Comparison of ENCODE assay signal across 10 cellular contexts in the genomic region with DNA sequence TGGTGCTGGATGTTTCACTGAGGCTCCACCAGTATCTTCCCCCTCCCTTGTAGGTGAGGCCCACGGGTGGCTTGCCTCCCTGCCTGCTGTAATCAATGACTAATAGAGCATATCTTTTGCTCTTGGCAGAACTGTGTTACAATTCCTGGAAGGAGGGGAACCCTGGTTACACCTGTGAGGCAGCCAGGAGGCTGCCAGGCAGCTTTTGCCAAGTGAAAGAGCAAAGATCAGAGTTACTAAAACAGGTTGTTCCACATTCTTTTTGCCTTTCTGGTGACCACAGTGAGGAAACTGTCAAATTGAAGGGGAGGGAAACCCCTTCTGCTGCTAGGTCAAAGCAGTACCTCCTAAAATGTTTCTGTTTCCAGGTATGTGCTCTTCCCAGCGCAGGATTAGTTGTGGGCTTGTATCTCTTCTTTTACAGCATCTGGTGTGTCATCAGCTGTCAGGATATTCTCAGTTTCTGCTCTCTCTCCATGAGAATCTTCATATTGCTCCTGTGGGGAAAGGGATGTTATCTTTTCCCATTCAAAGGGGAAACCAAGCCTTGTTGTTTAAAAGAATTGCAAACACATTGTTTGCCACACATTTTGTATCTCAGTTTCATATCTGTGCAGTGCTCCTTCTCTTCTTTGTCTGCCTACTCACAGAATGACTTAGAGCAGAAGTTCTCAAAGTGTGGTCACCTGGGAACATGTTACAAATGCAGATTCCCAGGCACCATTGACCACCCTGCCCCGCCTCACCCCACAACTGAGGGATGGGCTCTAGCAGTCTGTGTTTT.
DNase-seq lines count a peak whose midpoint lies in the region; ATAC-seq and TF ChIP-seq lines count a peak whose summit lies in the region.
"Had no signal": no experiment of that assay in that cellular context is flagged by ENCODE, and none has a peak within 500 bp of the region (broad histone marks: within the 10 kb centered on the region; RNA-seq: fewer than 3 reads in every experiment).

No MANE protein-coding gene starts in this region.

- no peaks in the 10 kb centered on the region for H3K9me3 Mint-ChIP-seq in endothelial cell (ENCODE audit: unreplicated experiment)

- no peaks in the 10 kb centered on the region for H3K36me3 ChIP-seq in cardiac muscle cell
- H3K36me3 ChIP-seq in upper lobe of left lung, result no peaks in the 10 kb centered on the region
- H3K36me3 ChIP-seq in esophagus muscularis mucosa, result no peaks in the 10 kb centered on the region
- H3K36me3 ChIP-seq: ovary had no signal

- 62 to 66% methylated on average over 3 of the region's 3 CpGs for WGBS in upper lobe of left lung, 2 donors
- 80% methylated on average over 3 of the region's 3 CpGs for WGBS in esophagus muscularis mucosa

- ATAC-seq in HG03354 (IDR thresholded peaks at IDR 0.05; ENCODE audit: poor library complexity, severe bottlenecking, unreplicated experiment), result peak; percentile 72
- ATAC-seq in upper lobe of left lung (ENCODE audit: low FRiP score in 2 of 2), result peak; percentile 32 to 82

- H3K27me3 Mint-ChIP-seq in endothelial cell (ENCODE audit: unreplicated experiment), result peaks cover 4% of the 10 kb centered on the region

- no peak for TF ChIP-seq CTCF in cardiac muscle cell (IDR thresholded peaks at IDR 0.05; ENCODE audit: low read depth, low read length)
- TF ChIP-seq CTCF in endothelial cell (IDR thresholded peaks at IDR 0.05; ENCODE audit: unreplicated experiment), result no peak
- TF ChIP-seq CTCF in upper lobe of left lung (IDR thresholded peaks at IDR 0.05), result no peak
- no peak for TF ChIP-seq CTCF in esophagus muscularis mucosa (IDR thresholded peaks at IDR 0.05)

- H3K27ac ChIP-seq in cardiac muscle cell (peak overlapping the region; percentile 30), upper lobe of left lung (no peak overlapping the region), esophagus muscularis mucosa (replicated peaks in 1 of 4) (no peak overlapping the region)
- H3K27ac ChIP-seq: HL-60, ovary had no signal

- H3K36me3 Mint-ChIP-seq in endothelial cell (ENCODE audit: low read depth, unreplicated experiment), result no peaks in the 10 kb centered on the region

- peaks cover 36% of the 10 kb centered on the region for H3K4me1 Mint-ChIP-seq in endothelial cell (ENCODE audit: unreplicated experiment)

- intact Hi-C loops in cardiac septum (cut with DNase I), result no loop called here
- intact Hi-C loops in esophagus muscularis mucosa (cut with DNase I), result no loop called here

- H3K27me3 ChIP-seq in cardiac muscle cell, result no peaks in the 10 kb centered on the region
- no peaks in the 10 kb centered on the region for H3K27me3 ChIP-seq in upper lobe of left lung
- H3K27me3 ChIP-seq in esophagus muscularis mucosa, result no peaks in the 10 kb centered on the region
- H3K27me3 ChIP-seq: ovary had no signal

- H3K4me1 ChIP-seq in cardiac muscle cell (ENCODE audit: low read depth) (peaks cover 9% of the 10 kb centered on the region), upper lobe of left lung (peaks cover 0 to 12% (median 2%) of the 10 kb centered on the region in 4 donors), esophagus muscularis mucosa (peaks cover 0 to 6% (median 0%) of the 10 kb centered on the region in 4 donors)

- H3K9me3 ChIP-seq in cardiac muscle cell (ENCODE audit: low read depth) (no peaks in the 10 kb centered on the region), upper lobe of left lung (no peaks in the 10 kb centered on the region), esophagus muscularis mucosa (no peaks in the 10 kb centered on the region)
- H3K9me3 ChIP-seq: ovary had no signal

- no peak overlapping the region for H3K4me3 Mint-ChIP-seq in endothelial cell (ENCODE audit: unreplicated experiment)

- H3K27ac Mint-ChIP-seq in endothelial cell (ENCODE audit: unreplicated experiment), result peak overlapping the region; percentile 31

- DNase-seq in cardiac muscle cell (ENCODE audit: low read depth in 1 of 2, low spot score in 1 of 2) (no peak), cardiac septum (ENCODE audit: low spot score) (no peak), endothelial cell (ENCODE audit: low spot score) (no peak), upper lobe of left lung (peak in 1 of 2 donors; percentile 62), SHP77 treated with DMSO at 0.1 percent for 48 hours (lab: John Stamatoyannopoulos, UW) (no peak), esophagus muscularis mucosa (ENCODE audit: extremely low spot score) (no peak)
- DNase-seq in activated CD4-positive, alpha-beta T cell treated with anti-CD3 and anti-CD28 coated beads, Interleukin-2, amount 50 U/mL, for 4 hours, result no peak
- DNase-seq: ovary had no signal

- TF ChIP-seq EP300 in upper lobe of left lung (IDR thresholded peaks at IDR 0.05) (peak in 2 of 4 donors; percentile 24 to 63), esophagus muscularis mucosa (IDR thresholded peaks at IDR 0.05) (no peak)

- no peak overlapping the region for H3K4me3 ChIP-seq in cardiac muscle cell
- H3K4me3 ChIP-seq in upper lobe of left lung, result no peak overlapping the region
- no peak overlapping the region for H3K4me3 ChIP-seq in esophagus muscularis mucosa
- H3K4me3 ChIP-seq: ovary had no signal

- TF ChIP-seq POLR2A in upper lobe of left lung (IDR thresholded peaks at IDR 0.05), result no peak
- TF ChIP-seq POLR2A in esophagus muscularis mucosa (IDR thresholded peaks at IDR 0.05; ENCODE audit: low read depth), result no peak
